8 cellular contexts compared by ENCODE assay signal in genomic region chr11:47991266-47991830, GRCh38. TPM values are rescaled to one million over a fixed set of nuclear protein-coding genes. Genes with fewer than 3 reads are reported as not detected.
A peak's percentile ranks its signal among the peaks of the same experiment; 100 is the strongest.
DNase-seq lines count a peak whose midpoint lies in the region; ATAC-seq and TF ChIP-seq lines count a peak whose summit lies in the region.

No MANE protein-coding gene starts in this region.

- peaks cover 60% of the 10 kb centered on the region for H3K4me1 Mint-ChIP-seq in Calu3 (ENCODE audit: low read depth, unreplicated experiment)

- H3K27ac Mint-ChIP-seq in Calu3 (ENCODE audit: unreplicated experiment) = peak overlapping the region; percentile 98

- no peaks in the 10 kb centered on the region for H3K9me3 ChIP-seq in iPS-20b (ENCODE audit: insufficient read depth, low read depth, low read length)
- no peaks in the 10 kb centered on the region for H3K9me3 ChIP-seq in suprapubic skin

- H3K4me3 ChIP-seq in iPS-20b (ENCODE audit: low read length) (peak overlapping the region; percentile 28; the same call in 1 of the 2 replicates), suprapubic skin (no peak overlapping the region)

- BruUV-seq in Calu3 (replicated peaks; lab: Mats Ljungman, UMichigan) = no TSS peak

- H3K27ac ChIP-seq in VCaP (peak overlapping the region; percentile 87), iPS-20b (ENCODE audit: low read length) (no peak overlapping the region), suprapubic skin (peak overlapping the region; percentile 16)

- intact Hi-C loops in Calu3 (cut with micrococcal nuclease; ENCODE audit: unreplicated experiment) = loop anchor here (2.0 to 5.0 kb wide), 2 partner anchors 44 to 63 kb away; no protein-coding TSS in a partner anchor
- intact Hi-C loops in head of caudate nucleus (cut with DNase I) = no loop called here

- no peak for ATAC-seq in HG03280 (IDR thresholded peaks at IDR 0.05; ENCODE audit: unreplicated experiment)

- 45% methylated on average over 9 of the region's 9 CpGs for WGBS in suprapubic skin

- no peaks in the 10 kb centered on the region for H3K27me3 ChIP-seq in iPS-20b (ENCODE audit: insufficient read depth, low read length)
- H3K27me3 ChIP-seq in suprapubic skin = no peaks in the 10 kb centered on the region

- TF ChIP-seq EP300 in suprapubic skin (IDR thresholded peaks at IDR 0.05) = no peak

- peaks cover 48% of the 10 kb centered on the region for H3K36me3 Mint-ChIP-seq in Calu3 (ENCODE audit: insufficient read depth, unreplicated experiment)

- H3K4me3 Mint-ChIP-seq in Calu3 (ENCODE audit: low read depth, unreplicated experiment) = peak overlapping the region; percentile 64

- TF ChIP-seq POLR2A in suprapubic skin (IDR thresholded peaks at IDR 0.05) = no peak

- peaks cover 9% of the 10 kb centered on the region for H3K4me1 ChIP-seq in iPS-20b (ENCODE audit: insufficient read depth, low read length)
- peaks cover 10% of the 10 kb centered on the region for H3K4me1 ChIP-seq in suprapubic skin

- TF ChIP-seq CTCF in Calu3 (IDR thresholded peaks at IDR 0.05; ENCODE audit: unreplicated experiment) (no peak), VCaP (conservative IDR thresholded peaks at IDR 0.05) (no peak), suprapubic skin (IDR thresholded peaks at IDR 0.05) (no peak)

- H3K9ac ChIP-seq in iPS-20b (ENCODE audit: low read depth, low read length) = no peak overlapping the region; the same call in 1 of the 2 replicates

- CTCF ChIA-PET in Calu3 (lab: Charles Lee) = interaction anchor here (1.0 kb wide), 1 partner anchor 116 kb away, joined by 4 read pairs; no protein-coding TSS in a partner anchor

- DNase-seq in Calu3 = peak; percentile 72
- peak; percentile 28 for DNase-seq in LoVo (ENCODE audit: low spot score)
- DNase-seq in suprapubic skin (ENCODE audit: low spot score in 2 of 2) = no peak
- DNase-seq in stimulated activated CD4-positive, alpha-beta T cell treated with anti-CD3 and anti-CD28 coated beads, Interleukin-4, amount 100 ng/mL, for 4 hours = no peak
- no peak for DNase-seq in head of caudate nucleus

- no peaks in the 10 kb centered on the region for H3K9me3 Mint-ChIP-seq in Calu3 (ENCODE audit: low read depth, unreplicated experiment)

- H3K27me3 Mint-ChIP-seq in Calu3 (ENCODE audit: unreplicated experiment) = no peaks in the 10 kb centered on the region

- H3K36me3 ChIP-seq in iPS-20b (ENCODE audit: insufficient read depth, low read depth, low read length) = no peaks in the 10 kb centered on the region
- H3K36me3 ChIP-seq in suprapubic skin = no peaks in the 10 kb centered on the region

RNA-seq across cellular contexts. Expression of gene PTPRJ, which starts 11.0 kb away (rescaled TPM):
- total RNA-seq in Calu3 (2022) (42.9 and 59.4 TPM in 2 replicates), suprapubic skin (10 to 100 TPM in 3 of 4 donors, 1 to 10 TPM in 1; 4.0 to 15.5 (median 13.1) TPM)

Comparison
In these comparisons a context has a peak if more than half of its experiments do, and no peak if none do; other contexts are left out.
1. DNase-seq: peak in Calu3 (single experiment) and LoVo (single experiment); none in suprapubic skin (0 of 2), stimulated activated CD4-positive, alpha-beta T cell treated with anti-CD3 and anti-CD28 coated beads, Interleukin-4, amount 100 ng/mL, for 4 hours (0 of 2) and head of caudate nucleus (0 of 42).